1 cellular context compared by ENCODE assay signal in genomic region chr6:37204014-37204751, GRCh38.
TF ChIP-seq lines count a peak whose summit lies in the region.

No MANE protein-coding gene starts in this region.

TF ChIP-seq in HepG2, 621 proteins besides CTCF, POLR2A, EP300 and RAD21 (continued from another document and continues in another):
- TF ChIP-seq AKNA (CRISPR knock-in tag; IDR thresholded peaks at IDR 0.05; ENCODE audit: borderline replicate concordance) (no peak), MYPOP (CRISPR knock-in tag; IDR thresholded peaks at IDR 0.05) (no peak), PLRG1 (conservative IDR thresholded peaks at IDR 0.05) (peak; percentile 95; the same call in 1 of the 2 replicates), JDP2 (CRISPR knock-in tag; IDR thresholded peaks at IDR 0.05; ENCODE audit: borderline replicate concordance) (no peak), NFKBIZ (CRISPR knock-in tag; IDR thresholded peaks at IDR 0.05) (no peak), RERE (CRISPR knock-in tag; IDR thresholded peaks at IDR 0.05; ENCODE audit: low read depth) (no peak), HMGXB3 (CRISPR knock-in tag; IDR thresholded peaks at IDR 0.05; ENCODE audit: borderline replicate concordance) (no peak), ZNF766 (CRISPR knock-in tag; IDR thresholded peaks at IDR 0.05; ENCODE audit: borderline replicate concordance) (no peak), HNF1A (IDR thresholded peaks at IDR 0.05; ENCODE audit: low read depth) (no peak), HNF1A (CRISPR knock-in tag; IDR thresholded peaks at IDR 0.05; ENCODE audit: borderline replicate concordance) (no peak), ZNF225 (CRISPR knock-in tag; IDR thresholded peaks at IDR 0.05) (no peak), ZNF292 (CRISPR knock-in tag; IDR thresholded peaks at IDR 0.05; ENCODE audit: borderline replicate concordance, low read depth) (no peak), ZNF256 (CRISPR knock-in tag; conservative IDR thresholded peaks at IDR 0.05) (no peak), LRRFIP1 (CRISPR knock-in tag; conservative IDR thresholded peaks at IDR 0.05) (no peak), ZNF605 (CRISPR knock-in tag; IDR thresholded peaks at IDR 0.05) (no peak), ZNF883 (CRISPR knock-in tag; IDR thresholded peaks at IDR 0.05; ENCODE audit: not compliant biosample characterization) (no peak), TRAFD1 (CRISPR knock-in tag; IDR thresholded peaks at IDR 0.05; ENCODE audit: borderline replicate concordance) (no peak), HNF4A (CRISPR knock-in tag; IDR thresholded peaks at IDR 0.05) (peak; percentile 47), HDAC1 (CRISPR knock-in tag; IDR thresholded peaks at IDR 0.05) (peak; percentile 50; the same call in 1 of the 2 replicates), BCL3 (CRISPR knock-in tag; IDR thresholded peaks at IDR 0.05) (no peak), SOX13 (IDR thresholded peaks at IDR 0.05) (no peak), SOX13 (CRISPR knock-in tag; conservative IDR thresholded peaks at IDR 0.05 in 1 of 2, IDR thresholded peaks at IDR 0.05 in 1 of 2) (no peak), ZNF333 (CRISPR knock-in tag; IDR thresholded peaks at IDR 0.05; ENCODE audit: borderline replicate concordance) (no peak), ZFP90 (CRISPR knock-in tag; IDR thresholded peaks at IDR 0.05; ENCODE audit: borderline replicate concordance) (no peak)
